ENCODE assay signal across 8 cellular contexts in genomic region chr20:45373353-45374100, GRCh38. TPM values are rescaled to one million over a fixed set of nuclear protein-coding genes. Genes with fewer than 3 reads are reported as not detected.
A peak's percentile ranks its signal among the peaks of the same experiment; 100 is the strongest.
DNase-seq lines count a peak whose midpoint lies in the region; ATAC-seq, FAIRE-seq and TF ChIP-seq lines count a peak whose summit lies in the region.

No MANE protein-coding gene starts in this region.

- H3K27me3 Mint-ChIP-seq in activated naive CD8-positive, alpha-beta T cell treated with anti-CD3 and anti-CD28 coated beads, Interleukin-2, amount 10 ng/mL, durations not matched to agents 7 days and 5 days, result no peaks in the 10 kb centered on the region

- H4K20me1 ChIP-seq in SU-DHL-6 (ENCODE audit: low read depth, low read length), result no peaks in the 10 kb centered on the region

- H3K4me1 ChIP-seq in pancreas (no peaks in the 10 kb centered on the region), thoracic aorta (ENCODE audit: control insufficient read depth in 1 of 2, low read depth in 2 of 2) (peaks cover 4 to 15% of the 10 kb centered on the region in 2 donors)

- H3K36me3 ChIP-seq in SU-DHL-6 (ENCODE audit: low read length), result no peaks in the 10 kb centered on the region
- H3K36me3 ChIP-seq in pancreas, result peaks cover 0 to 1% (median 0%) of the 10 kb centered on the region in 3 donors
- H3K36me3 ChIP-seq in thoracic aorta, result no peaks in the 10 kb centered on the region

- no peak overlapping the region for H3K4me3 ChIP-seq in SU-DHL-6 (ENCODE audit: insufficient read depth, low read length, poor library complexity, severe bottlenecking)
- peak overlapping the region; percentile 18 to 54 (median 37) for H3K4me3 ChIP-seq in pancreas
- H3K4me3 ChIP-seq in thoracic aorta, result peak overlapping the region; percentile 69

- FAIRE-seq in pancreas (lab: Jason Lieb, UNC), result no peak

- no peaks in the 10 kb centered on the region for H3K79me2 ChIP-seq in SU-DHL-6 (ENCODE audit: insufficient read depth, low read length)

- no peaks in the 10 kb centered on the region for H3K9me2 ChIP-seq in SU-DHL-6 (replicated peaks; ENCODE audit: insufficient read depth, low read length)

- H3K36me3 Mint-ChIP-seq in activated naive CD8-positive, alpha-beta T cell treated with anti-CD3 and anti-CD28 coated beads, Interleukin-2, amount 10 ng/mL, durations not matched to agents 7 days and 5 days, result peaks cover 3% of the 10 kb centered on the region

- peak overlapping the region; percentile 96 for H3K27ac Mint-ChIP-seq in activated naive CD8-positive, alpha-beta T cell treated with anti-CD3 and anti-CD28 coated beads, Interleukin-2, amount 10 ng/mL, durations not matched to agents 7 days and 5 days

- intact Hi-C loops in Right ventricle myocardium superior (cut with DNase I), result loop anchor here (2.0 to 5.0 kb wide), 2 partner anchors 46 to 63 kb away; no protein-coding TSS in a partner anchor
- intact Hi-C loops in pancreas (cut with DNase I), result loop anchor here in 1 of 3 donors (5.0 kb wide), 1 partner anchor 64 kb away; no protein-coding TSS in a partner anchor

- H3K4me2 ChIP-seq in SU-DHL-6 (ENCODE audit: low read depth, low read length, poor library complexity, severe bottlenecking), result peak overlapping the region; percentile 41

- WGBS in pancreas, 2 donors, result 5% methylated on average over 38 of the region's 38 CpGs

- no peaks in the 10 kb centered on the region for H3K9me3 Mint-ChIP-seq in activated naive CD8-positive, alpha-beta T cell treated with anti-CD3 and anti-CD28 coated beads, Interleukin-2, amount 10 ng/mL, durations not matched to agents 7 days and 5 days

- peak overlapping the region; percentile 10; the same call in 1 of the 2 replicates for H3K9ac ChIP-seq in SU-DHL-6 (ENCODE audit: low read length)

- H3F3A ChIP-seq in SU-DHL-6 (ENCODE audit: insufficient read depth), result peaks cover 3% of the 10 kb centered on the region; the same call in 1 of the 2 replicates

- H2AFZ ChIP-seq in SU-DHL-6 (ENCODE audit: low read depth, low read length, severe bottlenecking), result no peak overlapping the region

- ATAC-seq in GM21526 (IDR thresholded peaks at IDR 0.05; ENCODE audit: low FRiP score, unreplicated experiment), result peak; percentile 62
- peak; percentile 89 for ATAC-seq in activated naive CD8-positive, alpha-beta T cell treated with anti-CD3 and anti-CD28 coated beads, Interleukin-2, amount 10 ng/mL, durations not matched to agents 7 days and 5 days (ENCODE audit: low read depth)
- peak; percentile 93 for ATAC-seq in Right ventricle myocardium superior (ENCODE audit: poor library complexity)
- peak; percentile 91 to 97 (median 94) for ATAC-seq in pancreas
- peak; percentile 54 for ATAC-seq in thoracic aorta (ENCODE audit: insufficient number of reproducible peaks, low FRiP score, low read depth)

- H3K27me3 ChIP-seq in SU-DHL-6 (ENCODE audit: low read length) (no peaks in the 10 kb centered on the region), pancreas (no peaks in the 10 kb centered on the region), thoracic aorta (replicated peaks; ENCODE audit: insufficient read depth) (no peaks in the 10 kb centered on the region)

- H3K4me1 Mint-ChIP-seq in activated naive CD8-positive, alpha-beta T cell treated with anti-CD3 and anti-CD28 coated beads, Interleukin-2, amount 10 ng/mL, durations not matched to agents 7 days and 5 days, result peaks cover 21% of the 10 kb centered on the region

- DNase-seq in M059J (ENCODE audit: low read depth) (peak; percentile 41), Right ventricle myocardium superior (peak; percentile 92), pancreas (peak; percentile 84 to 97 (median 94)), thoracic aorta (ENCODE audit: low spot score) (peak; percentile 72)
- peak; percentile 89 for DNase-seq in activated naive CD8-positive, alpha-beta T cell treated with anti-CD3 and anti-CD28 coated beads, Interleukin-2, amount 10 ng/mL, durations not matched to agents 7 days and 5 days

- peak; percentile 95 for TF ChIP-seq CTCF in C4-2B (conservative IDR thresholded peaks at IDR 0.05)
- TF ChIP-seq CTCF in SU-DHL-6 (IDR thresholded peaks at IDR 0.05; ENCODE audit: insufficient read depth, low read length, poor library complexity, severe bottlenecking), result peak; percentile 91
- TF ChIP-seq CTCF in pancreas (IDR thresholded peaks at IDR 0.05), result peak; percentile 62 to 86 (median 83)
- TF ChIP-seq CTCF in thoracic aorta (IDR thresholded peaks at IDR 0.05), result peak; percentile 77

- POLR2A ChIA-PET in activated naive CD8-positive, alpha-beta T cell treated with anti-CD3 and anti-CD28 coated beads, Interleukin-2, amount 10 ng/mL, durations not matched to agents 7 days and 5 days (lab: Charles Lee), result interaction anchor here (0.6 to 5.0 kb wide), 14 partner anchors 9 to 398 kb away, joined by 3 to 49 read pairs (median 4); partner anchors contain the start of genes PIGT, SDC4 and SYS1

- no peak overlapping the region for H3K27ac ChIP-seq in C4-2B
- no peak overlapping the region for H3K27ac ChIP-seq in SU-DHL-6 (ENCODE audit: low read depth, low read length)
- H3K27ac ChIP-seq in pancreas, result peak overlapping the region in 3 of 4 donors; percentile 6 to 54 (median 26)
- H3K27ac ChIP-seq in thoracic aorta, result peak overlapping the region; percentile 75 to 85

- peak overlapping the region; percentile 86 for H3K4me3 Mint-ChIP-seq in activated naive CD8-positive, alpha-beta T cell treated with anti-CD3 and anti-CD28 coated beads, Interleukin-2, amount 10 ng/mL, durations not matched to agents 7 days and 5 days

- H3K9me3 ChIP-seq in SU-DHL-6 (ENCODE audit: insufficient read depth, low read length) (no peaks in the 10 kb centered on the region), pancreas (no peaks in the 10 kb centered on the region), thoracic aorta (no peaks in the 10 kb centered on the region)

RNA-seq across cellular contexts. Expression of gene TP53TG5, which starts 4.6 kb away (rescaled TPM):
- total RNA-seq in M059J (2014; rRNA removed; shearing (Covaris generic)), result not detected in 2 replicates
- not detected for total RNA-seq in activated naive CD8-positive, alpha-beta T cell treated with anti-CD3 and anti-CD28 coated beads, Interleukin-2, amount 10 ng/mL, durations not matched to agents 7 days and 5 days
- total RNA-seq in Right ventricle myocardium superior (1.2 TPM), pancreas (under 1 TPM in 1 of 6 donors, not detected in 5; 0.44 TPM), thoracic aorta (not detected)
- not detected for polyA plus RNA-seq in pancreas

RNA-seq across cellular contexts. Expression of gene SYS1, which starts 10.6 kb away (rescaled TPM):
- total RNA-seq in M059J (2014; rRNA removed; shearing (Covaris generic)), result 26.7 and 29.4 TPM in 2 replicates
- 10 to 100 TPM; 34.9 to 38.6 TPM for total RNA-seq in activated naive CD8-positive, alpha-beta T cell treated with anti-CD3 and anti-CD28 coated beads, Interleukin-2, amount 10 ng/mL, durations not matched to agents 7 days and 5 days
- total RNA-seq in Right ventricle myocardium superior, result 25.3 TPM
- 10 to 100 TPM; 11.1 to 19.0 (median 16.5) TPM for total RNA-seq in pancreas
- 10 to 100 TPM in 1 of 2 donors, 1 to 10 TPM in 1; 9.6 to 13.7 TPM for polyA plus RNA-seq in pancreas
- 10 to 100 TPM; 24.6 to 40.8 TPM for total RNA-seq in thoracic aorta

RNA-seq across cellular contexts. Expression of gene SDC4, which starts 25.3 kb away (rescaled TPM):
- 177 and 189 TPM in 2 replicates for total RNA-seq in M059J (2014; rRNA removed; shearing (Covaris generic))
- 1 to 10 TPM; 7.0 to 7.1 TPM for total RNA-seq in activated naive CD8-positive, alpha-beta T cell treated with anti-CD3 and anti-CD28 coated beads, Interleukin-2, amount 10 ng/mL, durations not matched to agents 7 days and 5 days
- total RNA-seq in Right ventricle myocardium superior, result 80.7 TPM
- 100 to 1,000 TPM in 2 of 6 donors, 10 to 100 TPM in 4; 50.9 to 208 (median 56.0) TPM for total RNA-seq in pancreas
- polyA plus RNA-seq in pancreas, result 10 to 100 TPM; 48.2 to 54.8 TPM
- 100 to 1,000 TPM in 1 of 2 donors, 10 to 100 TPM in 1; 93.5 to 108 TPM for total RNA-seq in thoracic aorta

RNA-seq across cellular contexts. Expression of gene DBNDD2, which starts 34.6 kb away (rescaled TPM):
- 15.4 and 17.6 TPM in 2 replicates for total RNA-seq in M059J (2014; rRNA removed; shearing (Covaris generic))
- total RNA-seq in activated naive CD8-positive, alpha-beta T cell treated with anti-CD3 and anti-CD28 coated beads, Interleukin-2, amount 10 ng/mL, durations not matched to agents 7 days and 5 days, result 10 to 100 TPM; 21.1 TPM
- total RNA-seq in Right ventricle myocardium superior (350 TPM), pancreas (10 to 100 TPM; 11.6 to 25.7 (median 17.9) TPM), thoracic aorta (100 to 1,000 TPM in 1 of 2 donors, 10 to 100 TPM in 1; 97.6 to 120 TPM)
- polyA plus RNA-seq in pancreas, result 10 to 100 TPM; 21.2 to 31.0 TPM

RNA-seq across cellular contexts. Expression of gene PIGT, which starts 42.4 kb away (rescaled TPM):
- 250 and 270 TPM in 2 replicates for total RNA-seq in M059J (2014; rRNA removed; shearing (Covaris generic))
- 10 to 100 TPM; 64.9 to 72.7 TPM for total RNA-seq in activated naive CD8-positive, alpha-beta T cell treated with anti-CD3 and anti-CD28 coated beads, Interleukin-2, amount 10 ng/mL, durations not matched to agents 7 days and 5 days
- total RNA-seq in Right ventricle myocardium superior (113 TPM), pancreas (10 to 100 TPM; 35.3 to 59.1 (median 46.2) TPM), thoracic aorta (100 to 1,000 TPM; 117 to 169 TPM)
- 10 to 100 TPM; 60.7 to 69.1 TPM for polyA plus RNA-seq in pancreas

Comparison
In these comparisons a context has a peak if more than half of its experiments do, and no peak if none do; other contexts are left out.
1. H3K27ac ChIP-seq: peak in pancreas (3 of 4) and thoracic aorta (2 of 2); none in C4-2B (single experiment) and SU-DHL-6 (single experiment).
2. DNase-seq: peak in every context shown above with its lines; median percentile 94 in pancreas; 92 in Right ventricle myocardium superior; 89 in activated naive CD8-positive, alpha-beta T cell treated with anti-CD3 and anti-CD28 coated beads, Interleukin-2, amount 10 ng/mL, durations not matched to agents 7 days and 5 days; 72 in thoracic aorta; 41 in M059J.
3. RNA of gene SDC4, which starts 25.3 kb away (total RNA-seq): 177 to 189 TPM in M059J, 93.5 to 108 TPM in thoracic aorta, 80.7 TPM in Right ventricle myocardium superior (single experiment) and 50.9 to 208 TPM in pancreas; 7.0 to 7.1 TPM in activated naive CD8-positive, alpha-beta T cell treated with anti-CD3 and anti-CD28 coated beads, Interleukin-2, amount 10 ng/mL, durations not matched to agents 7 days and 5 days; every median in the first group is over 4 times any median in the second.
4. Peak in every context shown above with its lines, with median percentiles within 50 percentile points of each other: CTCF ChIP-seq and ATAC-seq.